ENCODE assay signal across 8 cellular contexts in genomic region chr1:66138613-66139012, GRCh38.
"Had no signal": no experiment of that assay in that cellular context is flagged by ENCODE, and none has a peak within 500 bp of the region (broad histone marks: within the 10 kb centered on the region; RNA-seq: fewer than 3 reads in every experiment).

No MANE protein-coding gene starts in this region.

- H3K4me3 ChIP-seq: GM23248, HAP-1, K562 had no signal

- H3K36me3 ChIP-seq: HAP-1 had no signal

- H3K27ac ChIP-seq: GM23248 had no signal

- H3K9ac ChIP-seq: GM23248 had no signal

- ATAC-seq: HCT116, K562 had no signal

- H3K4me1 ChIP-seq: HAP-1 had no signal

- H3K27ac Mint-ChIP-seq: HFFc6 had no signal

- H3K9me3 ChIP-seq: HAP-1 had no signal

- DNase-seq: GM23248, GOT3, H7, HFFc6, IMR-90 had no signal

- H3K4me3 Mint-ChIP-seq: HFFc6 had no signal

- H3K9me3 Mint-ChIP-seq: HFFc6 had no signal
